ENCODE assay signal across 11 cellular contexts in the genomic region with DNA sequence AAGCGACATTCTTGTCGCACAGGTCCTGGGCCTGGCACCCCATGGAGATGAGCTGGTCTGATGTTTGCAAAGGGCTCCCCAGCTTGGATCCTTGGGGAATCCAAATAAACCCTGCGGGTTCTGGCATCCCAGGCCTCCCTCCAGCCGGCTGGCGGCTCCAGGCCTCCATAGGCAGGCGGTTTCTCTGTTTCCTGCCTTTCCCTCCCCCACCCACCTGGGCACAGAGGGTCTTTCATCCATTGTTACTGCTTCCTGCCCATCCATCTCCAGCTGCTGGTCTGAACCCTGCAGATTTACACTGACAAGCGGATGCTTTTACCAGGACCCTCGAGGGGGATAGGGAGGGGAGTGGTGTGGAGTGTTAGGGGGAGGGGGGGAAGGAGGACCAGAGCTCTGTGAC. TPM values are rescaled to one million over a fixed set of nuclear protein-coding genes. Genes with fewer than 3 reads are reported as not detected.
DNase-seq lines count a peak whose midpoint lies in the region; ATAC-seq, FAIRE-seq and TF ChIP-seq lines count a peak whose summit lies in the region.
"Had no signal": no experiment of that assay in that cellular context is flagged by ENCODE, and none has a peak within 500 bp of the region (broad histone marks: within the 10 kb centered on the region; RNA-seq: fewer than 3 reads in every experiment).

No MANE protein-coding gene starts in this region.

- H3K9me3 ChIP-seq in K562 (replicated peaks; ENCODE audit: control insufficient read depth, insufficient read depth, low read depth, low read length) (no peaks in the 10 kb centered on the region), colonic mucosa (no peaks in the 10 kb centered on the region)

- H3K4me1 ChIP-seq in K562 (replicated peaks in 1 of 2; ENCODE audit: control insufficient read depth in 2 of 2, insufficient read depth in 2 of 2, low read length in 2 of 2) (peaks cover 18 to 20% of the 10 kb centered on the region in 2 experiments), colonic mucosa (no peaks in the 10 kb centered on the region)

- no peaks in the 10 kb centered on the region for H3K9me1 ChIP-seq in K562 (ENCODE audit: control insufficient read depth, insufficient read depth, low read length)

- in situ Hi-C loops in K562 (cut with MboI): no loop called here

- 64% methylated on average over 8 of the region's 8 CpGs for WGBS in K562 (ENCODE audit: insufficient coverage, low coverage, missing lambda C conversion rate)

- no peak overlapping the region for H3K4me2 ChIP-seq in K562 (ENCODE audit: insufficient read depth, low read length)

- no peak for TF ChIP-seq POLR2A in K562 (conservative IDR thresholded peaks at IDR 0.05)

- intact Hi-C loops in K562 (cut with micrococcal nuclease): loop anchor here (5.0 kb wide), 1 partner anchor 41 kb away; the partner anchor contains the start of gene ID3
- intact Hi-C loops in colonic mucosa (cut with DNase I): no loop called here

- TF ChIP-seq CTCF in K562 (IDR thresholded peaks at IDR 0.05 in 2 of 3, conservative IDR thresholded peaks at IDR 0.05 in 1 of 3; ENCODE audit: insufficient read depth in 2 of 3, low read depth in 1 of 3, low read length in 3 of 3) (no peak), colonic mucosa (IDR thresholded peaks at IDR 0.05) (no peak)

- FAIRE-seq in K562 (lab: Jason Lieb, UNC): no peak
- FAIRE-seq: endometrium had no signal

- no peaks in the 10 kb centered on the region for H3K27me3 Mint-ChIP-seq in naive thymus-derived CD8-positive, alpha-beta T cell

- H3K4me1 Mint-ChIP-seq in naive thymus-derived CD8-positive, alpha-beta T cell: peaks cover 45 to 98% (median 95%) of the 10 kb centered on the region in 4 donors

- H3K27me3 ChIP-seq in K562 (ENCODE audit: control insufficient read depth in 2 of 2, insufficient read depth in 2 of 2, low read length in 2 of 2): peaks cover 0 to 5% of the 10 kb centered on the region in 2 experiments; a peak in 2 of 5 replicates
- H3K27me3 ChIP-seq in colonic mucosa: no peaks in the 10 kb centered on the region

- no peaks in the 10 kb centered on the region for H4K20me1 ChIP-seq in K562 (replicated peaks; ENCODE audit: control insufficient read depth, insufficient read depth, low read length)

- H3K4me3 ChIP-seq in K562: no peak overlapping the region
- no peak overlapping the region for H3K4me3 ChIP-seq in colonic mucosa

- TF ChIP-seq RAD21 in K562 (CRISPR knock-in tag; conservative IDR thresholded peaks at IDR 0.05 in 1 of 2, IDR thresholded peaks at IDR 0.05 in 1 of 2): no peak

- H3K9me3 Mint-ChIP-seq in naive thymus-derived CD8-positive, alpha-beta T cell: no peaks in the 10 kb centered on the region
- H3K9me3 Mint-ChIP-seq: natural killer cell treated with Interleukin-12 subunit alpha and Interleukin-12 subunit beta and Interleukin-15 and Interleukin-18, amount 100 ng/mL, for 72 hours had no signal

- H3K36me3 ChIP-seq in K562 (ENCODE audit: control insufficient read depth, insufficient read depth, low read length) (no peaks in the 10 kb centered on the region), colonic mucosa (no peaks in the 10 kb centered on the region)

- H3K4me3 Mint-ChIP-seq in naive thymus-derived CD8-positive, alpha-beta T cell: peak overlapping the region in 3 of 10 donors; percentile 16 to 82 (median 67)
- H3K4me3 Mint-ChIP-seq: natural killer cell treated with Interleukin-12 subunit alpha and Interleukin-12 subunit beta and Interleukin-15 and Interleukin-18, amount 100 ng/mL, for 72 hours had no signal

- no peaks in the 10 kb centered on the region for H3K36me3 Mint-ChIP-seq in naive thymus-derived CD8-positive, alpha-beta T cell
- H3K36me3 Mint-ChIP-seq: natural killer cell treated with Interleukin-12 subunit alpha and Interleukin-12 subunit beta and Interleukin-15 and Interleukin-18, amount 100 ng/mL, for 72 hours had no signal

- CTCF ChIA-PET in K562 (lab: Yijun Ruan, JAX; ENCODE audit: low intra/inter-chr PET ratio): no interaction called here

- BruUV-seq in K562 (replicated peaks; lab: Mats Ljungman, UMichigan): no TSS peak

- ATAC-seq in K562 (no peak), GM21737 (IDR thresholded peaks at IDR 0.05; ENCODE audit: unreplicated experiment) (no peak)
- ATAC-seq in naive thymus-derived CD8-positive, alpha-beta T cell: no peak
- ATAC-seq: natural killer cell treated with Interleukin-12 subunit alpha and Interleukin-12 subunit beta and Interleukin-15 and Interleukin-18, amount 100 ng/mL, for 72 hours had no signal

- H2AFZ ChIP-seq in K562 (ENCODE audit: low read depth, low read length): no peak overlapping the region

- no peak overlapping the region for H3K27ac ChIP-seq in K562 (ENCODE audit: extremely low read depth, low read depth, low read length)
- no peak overlapping the region for H3K27ac ChIP-seq in colonic mucosa

- H3K27ac Mint-ChIP-seq in naive thymus-derived CD8-positive, alpha-beta T cell: peak overlapping the region in 7 of 10 donors; percentile 49 to 97 (median 85)
- H3K27ac Mint-ChIP-seq: natural killer cell treated with Interleukin-12 subunit alpha and Interleukin-12 subunit beta and Interleukin-15 and Interleukin-18, amount 100 ng/mL, for 72 hours had no signal

- POLR2A ChIA-PET in K562 (lab: Yijun Ruan, JAX): interaction anchor here (0.8 to 3.7 kb wide), 3 partner anchors 32 to 48 kb away, joined by 3 to 25 read pairs (median 7); partner anchors contain the start of gene ID3
- POLR2A ChIA-PET in naive thymus-derived CD8-positive, alpha-beta T cell (lab: Charles Lee): interaction anchor here (0.6 to 12.2 kb wide), 16 partner anchors 7 to 888 kb away, joined by 3 to 359 read pairs (median 7); partner anchors contain the start of gene ID3

- no peaks in the 10 kb centered on the region for H3K79me2 ChIP-seq in K562 (ENCODE audit: control insufficient read depth, insufficient read depth, low read length)

- peak overlapping the region in 1 of 2 experiments; percentile 23; a peak in 1 of 4 replicates for H3K9ac ChIP-seq in K562 (ENCODE audit: insufficient read depth in 1 of 2, low read depth in 2 of 2, low read length in 2 of 2)
- no peak overlapping the region for H3K9ac ChIP-seq in colonic mucosa (ENCODE audit: low read depth in 2 of 2, low read length in 2 of 2)

- no peak for TF ChIP-seq EP300 in K562 (IDR thresholded peaks at IDR 0.05; ENCODE audit: low read length)

- DNase-seq in DMS153 (lab: John Stamatoyannopoulos, UW) (peak; percentile 60), NCI-H2081 treated with DMSO at 0.1 percent for 48 hours (lab: John Stamatoyannopoulos, UW) (peak; percentile 66), K562 (ENCODE audit: extremely low read depth in 1 of 4, low spot score in 3 of 4) (no peak), colonic mucosa (no peak)
- DNase-seq in naive thymus-derived CD8-positive, alpha-beta T cell: no peak
- DNase-seq in activated naive CD4-positive, alpha-beta T cell treated with Interleukin-2 at 50 U/mL for 16 hours: no peak
- DNase-seq in stimulated activated naive CD4-positive, alpha-beta T cell (lab: John Stamatoyannopoulos, UW): no peak
- DNase-seq: SW 1271 had no signal

TF ChIP-seq in K562, 482 proteins besides CTCF, POLR2A, EP300 and RAD21 (continues in another document):
- no peak for TF ChIP-seq RBM14 (IDR thresholded peaks at IDR 0.05; ENCODE audit: borderline replicate concordance, insufficient read depth, low read depth, low read length)
- no peak for TF ChIP-seq STAG1 (CRISPR knock-in tag; IDR thresholded peaks at IDR 0.05; ENCODE audit: borderline replicate concordance)
- TF ChIP-seq ZZZ3 (IDR thresholded peaks at IDR 0.05): no peak
- 0 out of 2 replicates have a peak, but pooled peaks have one; percentile 23 for TF ChIP-seq ZBTB7A (IDR thresholded peaks at IDR 0.05; ENCODE audit: borderline replicate concordance, control insufficient read depth, low read depth, low read length)
- no peak for TF ChIP-seq BCL6 (CRISPR knock-in tag; IDR thresholded peaks at IDR 0.05)
- no peak for TF ChIP-seq CBX5 (IDR thresholded peaks at IDR 0.05; ENCODE audit: borderline replicate concordance, low read depth)

RNA-seq across cellular contexts. Expression of gene ID3, which starts 39.1 kb away (rescaled TPM):
- 41.1 and 121 TPM in 2 replicates for total RNA-seq in K562 (2011; cell fraction: chromatin; rRNA removed; ENCODE audit: low replicate concordance)
- 126 and 137 TPM in 2 replicates for total RNA-seq in K562 (2011; cell fraction: nucleolus; rRNA removed)
- total RNA-seq in K562 (2011; cell fraction: nucleoplasm; rRNA removed): 87.5 and 98.1 TPM in 2 replicates
- total RNA-seq in K562 (2014; rRNA removed) (50.9 and 59.4 TPM in 2 replicates), K562 (2014; rRNA removed; fragmentation: Illumina TruSeq; extraction: Trizol) (12.6 and 17.2 TPM in 2 replicates), K562 (2015; rRNA removed; fragmentation: Illumina TruSeq; extraction: Trizol) (17.7 and 20.4 TPM in 2 replicates), K562 (2021) (42.2 and 44.8 TPM in 2 replicates), colonic mucosa (100 to 1,000 TPM; 106 to 221 TPM)
- polyA plus RNA-seq in K562 (2011; rRNA removed) (28.6 and 59.8 TPM in 2 replicates), K562 (2014; fragmentation: Illumina TruSeq; extraction: Trizol) (23.5 and 30.8 TPM in 2 replicates), K562 (2014; fragmentation: Nextera tagmentation; extraction: Ambion mirVana) (10 to 100 TPM in 1 of 2 experiments, 1 to 10 TPM in 1; 6.8 to 13.2 TPM), K562 (2014; rRNA removed) (44.4 and 54.2 TPM in 2 replicates)
- 78.3 and 218 TPM in 2 replicates for polyA plus RNA-seq in K562 (2011; cell fraction: cytosol; rRNA removed)
- polyA plus RNA-seq in K562 (2011; cell fraction: nucleus; rRNA removed): 52.1 and 90.3 TPM in 2 replicates
- polyA plus RNA-seq in K562 (2012): 63.0 and 66.6 TPM in 2 replicates
- polyA minus RNA-seq in K562 (2011; rRNA and poly(A)+ RNA removed): 9.7 and 17.8 TPM in 2 replicates
- polyA minus RNA-seq in K562 (2011; cell fraction: cytosol; rRNA and poly(A)+ RNA removed): 23.9 and 44.6 TPM in 2 replicates
- polyA minus RNA-seq in K562 (2011; cell fraction: nucleus; rRNA and poly(A)+ RNA removed): 65.3 and 68.1 TPM in 2 replicates
- 10 to 100 TPM; 60.9 to 64.8 TPM for total RNA-seq in naive thymus-derived CD8-positive, alpha-beta T cell
- polyA plus RNA-seq in naive thymus-derived CD8-positive, alpha-beta T cell: 1 to 10 TPM; 2.7 to 10.0 (median 4.6) TPM

Comparison
In these comparisons a context has a peak if more than half of its experiments do, and no peak if none do; other contexts are left out.
1. DNase-seq: peak in DMS153 (single experiment) and NCI-H2081 treated with DMSO at 0.1 percent for 48 hours (single experiment); none in K562 (0 of 4), naive thymus-derived CD8-positive, alpha-beta T cell (0 of 10), activated naive CD4-positive, alpha-beta T cell treated with Interleukin-2 at 50 U/mL for 16 hours (single experiment), stimulated activated naive CD4-positive, alpha-beta T cell (0 of 6) and colonic mucosa (single experiment).